Comparison of ENCODE assay signal across 18 cellular contexts in genomic region chr9:128940946-128941755, GRCh38. TPM values are rescaled to one million over a fixed set of nuclear protein-coding genes. Genes with fewer than 3 reads are reported as not detected.
DNase-seq lines count a peak whose midpoint lies in the region; ATAC-seq, FAIRE-seq and TF ChIP-seq lines count a peak whose summit lies in the region.
"Had no signal": no experiment of that assay in that cellular context is flagged by ENCODE, and none has a peak within 500 bp of the region (broad histone marks: within the 10 kb centered on the region; RNA-seq: fewer than 3 reads in every experiment).

No MANE protein-coding gene starts in this region.

- H3K36me3 Mint-ChIP-seq in stimulated activated effector memory CD8-positive, alpha-beta T cell treated with anti-CD3 and anti-CD28 coated beads, Interleukin-12 subunit alpha, Interleukin-12 subunit beta, amount 100 ng/mL, for 72 hours, result peaks cover under 1% of the 10 kb centered on the region

- H3K4me3 Mint-ChIP-seq in stimulated activated effector memory CD8-positive, alpha-beta T cell treated with anti-CD3 and anti-CD28 coated beads, Interleukin-12 subunit alpha, Interleukin-12 subunit beta, amount 100 ng/mL, for 72 hours, result no peak overlapping the region
- H3K4me3 Mint-ChIP-seq: activated T-helper 1 cell treated with anti-CD3 and anti-CD28 coated beads, Interleukin-12 subunit alpha, Interleukin-12 subunit beta, Interleukin-2, Interleukin-4 antibody, amounts not matched to agents 30 ng/mL and 10 ng/mL and 1 ng/mL, durations not matched to agents 14 hours and 24 hours and 36 hours; central memory CD8-positive, alpha-beta T cell; T-helper 17 cell; WTC11 had no signal

- no peak overlapping the region for H3K4me3 ChIP-seq in NT2/D1 (ENCODE audit: insufficient read length, low read depth)
- no peak overlapping the region for H3K4me3 ChIP-seq in kidney (ENCODE audit: low read length in 2 of 2)
- H3K4me3 ChIP-seq: prostate gland had no signal

- DNase-seq in NT2/D1 (ENCODE audit: low read depth, low spot score) (no peak), kidney (peak; percentile 68), GM20000 (ENCODE audit: low spot score) (no peak)
- DNase-seq in stimulated activated effector memory CD8-positive, alpha-beta T cell treated with anti-CD3 and anti-CD28 coated beads, Interleukin-12 subunit alpha, Interleukin-12 subunit beta, amount 100 ng/mL, for 72 hours (ENCODE audit: low spot score in 2 of 2), result no peak
- DNase-seq: COR-L47; EL; IMR-90; NCI-H187; NK-92 treated with Interleukin-12 subunit alpha and Interleukin-12 subunit beta, amount 100 ng/mL, for 24 hours; SHP77; stimulated activated CD4-positive, alpha-beta T cell treated with anti-CD3 and anti-CD28 coated beads, Interleukin-15, amount 100 ng/mL, for 24 hours; T-helper 17 cell had no signal

- H3K4me1 ChIP-seq in NT2/D1 (ENCODE audit: insufficient read depth, insufficient read length), result peaks cover 16% of the 10 kb centered on the region
- H3K4me1 ChIP-seq in kidney (ENCODE audit: control insufficient read depth in 1 of 2, insufficient read depth in 1 of 2, low read depth in 1 of 2, low read length in 2 of 2), result peaks cover 4 to 11% of the 10 kb centered on the region in 2 donors
- H3K4me1 ChIP-seq: prostate gland had no signal

- no peak overlapping the region for H3K27ac ChIP-seq in kidney (ENCODE audit: low read depth in 2 of 2, low read length in 2 of 2)
- H3K27ac ChIP-seq: prostate gland had no signal

- TF ChIP-seq CTCF in kidney (IDR thresholded peaks at IDR 0.05; ENCODE audit: borderline replicate concordance, extremely low read depth, insufficient read depth) (no peak), GM20000 (IDR thresholded peaks at IDR 0.05; ENCODE audit: extremely low read depth, missing control alignments) (no peak)

- no peaks in the 10 kb centered on the region for H3K27me3 ChIP-seq in NT2/D1 (ENCODE audit: insufficient read depth, insufficient read length)

- intact Hi-C loops in kidney (cut with DNase I), result no loop called here

- H3K36me3 ChIP-seq in NT2/D1 (ENCODE audit: insufficient read depth, insufficient read length, low read length), result peaks cover 49% of the 10 kb centered on the region
- peaks cover 0 to 6% of the 10 kb centered on the region in 2 donors for H3K36me3 ChIP-seq in kidney (ENCODE audit: control insufficient read depth in 1 of 2, insufficient read depth in 2 of 2, low read length in 2 of 2)
- H3K36me3 ChIP-seq: prostate gland had no signal

- no peaks in the 10 kb centered on the region for H3K9me3 Mint-ChIP-seq in stimulated activated effector memory CD8-positive, alpha-beta T cell treated with anti-CD3 and anti-CD28 coated beads, Interleukin-12 subunit alpha, Interleukin-12 subunit beta, amount 100 ng/mL, for 72 hours
- H3K9me3 Mint-ChIP-seq: activated T-helper 1 cell treated with anti-CD3 and anti-CD28 coated beads, Interleukin-12 subunit alpha, Interleukin-12 subunit beta, Interleukin-2, Interleukin-4 antibody, amounts not matched to agents 30 ng/mL and 10 ng/mL and 1 ng/mL, durations not matched to agents 14 hours and 24 hours and 36 hours; central memory CD8-positive, alpha-beta T cell; WTC11 had no signal

- peaks cover 7% of the 10 kb centered on the region for H3K4me1 Mint-ChIP-seq in stimulated activated effector memory CD8-positive, alpha-beta T cell treated with anti-CD3 and anti-CD28 coated beads, Interleukin-12 subunit alpha, Interleukin-12 subunit beta, amount 100 ng/mL, for 72 hours

- no peak for FAIRE-seq in kidney (lab: Jason Lieb, UNC)

- peak overlapping the region; percentile 58 for H3K27ac Mint-ChIP-seq in stimulated activated effector memory CD8-positive, alpha-beta T cell treated with anti-CD3 and anti-CD28 coated beads, Interleukin-12 subunit alpha, Interleukin-12 subunit beta, amount 100 ng/mL, for 72 hours
- H3K27ac Mint-ChIP-seq: activated T-helper 1 cell treated with anti-CD3 and anti-CD28 coated beads, Interleukin-12 subunit alpha, Interleukin-12 subunit beta, Interleukin-2, Interleukin-4 antibody, amounts not matched to agents 30 ng/mL and 10 ng/mL and 1 ng/mL, durations not matched to agents 14 hours and 24 hours and 36 hours had no signal

- H3K9ac ChIP-seq in NT2/D1 (ENCODE audit: insufficient read length, low read depth) (peak overlapping the region; percentile 27), kidney (ENCODE audit: low read length in 2 of 2) (no peak overlapping the region)

- ATAC-seq in stimulated activated effector memory CD8-positive, alpha-beta T cell treated with anti-CD3 and anti-CD28 coated beads, Interleukin-12 subunit alpha, Interleukin-12 subunit beta, amount 100 ng/mL, for 72 hours, result no peak
- ATAC-seq in HG03139 (IDR thresholded peaks at IDR 0.05; ENCODE audit: unreplicated experiment) (no peak), GM19397 (IDR thresholded peaks at IDR 0.05; ENCODE audit: unreplicated experiment) (no peak)
- ATAC-seq: T-helper 17 cell, WTC11 had no signal

- H3K9me3 ChIP-seq in NT2/D1 (ENCODE audit: insufficient read depth, low read length), result no peaks in the 10 kb centered on the region
- no peaks in the 10 kb centered on the region for H3K9me3 ChIP-seq in kidney (ENCODE audit: control insufficient read depth in 1 of 2, low read length in 2 of 2)
- H3K9me3 ChIP-seq: prostate gland had no signal

RNA-seq across cellular contexts. Expression of gene DOLK, which starts 6.3 kb away (rescaled TPM):
- total RNA-seq in kidney, result 13.9 TPM
- polyA plus RNA-seq in kidney (ENCODE audit: insufficient read depth, low read depth, low replicate concordance), result 17.0 TPM

RNA-seq across cellular contexts. Expression of gene NUP188, which starts 6.3 kb away (rescaled TPM):
- 27.9 TPM for total RNA-seq in kidney
- polyA plus RNA-seq in kidney (ENCODE audit: insufficient read depth, low read depth, low replicate concordance), result 6.4 TPM

RNA-seq across cellular contexts. Expression of gene PHYHD1, which starts 20.4 kb away (rescaled TPM):
- total RNA-seq in kidney, result 59.0 TPM
- polyA plus RNA-seq in kidney (ENCODE audit: insufficient read depth, low read depth, low replicate concordance), result 122 TPM

RNA-seq across cellular contexts. Expression of gene LRRC8A, which starts 59.2 kb away (rescaled TPM):
- total RNA-seq in kidney, result 37.4 TPM
- polyA plus RNA-seq in kidney (ENCODE audit: insufficient read depth, low read depth, low replicate concordance), result 18.5 TPM

RNA-seq across cellular contexts. Expression of gene KYAT1, which starts 59.4 kb away (rescaled TPM):
- 5.1 TPM for total RNA-seq in kidney
- polyA plus RNA-seq in kidney (ENCODE audit: insufficient read depth, low read depth, low replicate concordance), result 17.0 TPM
